ENCODE assay signal across 8 cellular contexts in genomic region chr19:12140545-12141404, GRCh38. TPM values are rescaled to one million over a fixed set of nuclear protein-coding genes. Genes with fewer than 3 reads are reported as not detected.
DNase-seq lines count a peak whose midpoint lies in the region; ATAC-seq and TF ChIP-seq lines count a peak whose summit lies in the region.

No MANE protein-coding gene starts in this region.

- H3K27me3 Mint-ChIP-seq in activated CD8-positive, alpha-beta memory T cell treated with anti-CD3 and anti-CD28 coated beads, Interleukin-2, amount 10 ng/mL, durations not matched to agents 7 days and 5 days, result no peaks in the 10 kb centered on the region
- H3K27me3 Mint-ChIP-seq in mesothelial cell of epicardium (ENCODE audit: low read depth), result no peaks in the 10 kb centered on the region

- peak overlapping the region; percentile 91 for H3K4me3 Mint-ChIP-seq in activated CD8-positive, alpha-beta memory T cell treated with anti-CD3 and anti-CD28 coated beads, Interleukin-2, amount 10 ng/mL, durations not matched to agents 7 days and 5 days
- peak overlapping the region; percentile 98 for H3K4me3 Mint-ChIP-seq in mesothelial cell of epicardium

- H3K9me3 Mint-ChIP-seq in activated CD8-positive, alpha-beta memory T cell treated with anti-CD3 and anti-CD28 coated beads, Interleukin-2, amount 10 ng/mL, durations not matched to agents 7 days and 5 days (ENCODE audit: low read depth), result peaks cover 8% of the 10 kb centered on the region
- H3K9me3 Mint-ChIP-seq in mesothelial cell of epicardium, result peaks cover 16% of the 10 kb centered on the region

- H3K27me3 ChIP-seq in endocrine pancreas (ENCODE audit: control insufficient read depth, insufficient read depth, low read length), result no peaks in the 10 kb centered on the region

- H3K4me3 ChIP-seq in endocrine pancreas (ENCODE audit: control insufficient read depth, insufficient read depth, low read length), result peak overlapping the region; percentile 60

- peaks cover 34% of the 10 kb centered on the region for H3K36me3 Mint-ChIP-seq in activated CD8-positive, alpha-beta memory T cell treated with anti-CD3 and anti-CD28 coated beads, Interleukin-2, amount 10 ng/mL, durations not matched to agents 7 days and 5 days
- H3K36me3 Mint-ChIP-seq in mesothelial cell of epicardium, result peaks cover 40% of the 10 kb centered on the region

- peaks cover 28% of the 10 kb centered on the region for H3K4me1 Mint-ChIP-seq in activated CD8-positive, alpha-beta memory T cell treated with anti-CD3 and anti-CD28 coated beads, Interleukin-2, amount 10 ng/mL, durations not matched to agents 7 days and 5 days
- H3K4me1 Mint-ChIP-seq in mesothelial cell of epicardium, result peaks cover 24% of the 10 kb centered on the region

- H3K4me1 ChIP-seq in endocrine pancreas (ENCODE audit: control insufficient read depth, insufficient read depth, low read length), result no peaks in the 10 kb centered on the region

- H3K9me3 ChIP-seq in endocrine pancreas (ENCODE audit: control insufficient read depth, low read length), result no peaks in the 10 kb centered on the region

- ATAC-seq in GM18517 (IDR thresholded peaks at IDR 0.05; ENCODE audit: unreplicated experiment), result peak; percentile 53
- ATAC-seq in activated CD8-positive, alpha-beta memory T cell treated with anti-CD3 and anti-CD28 coated beads, Interleukin-2, amount 10 ng/mL, durations not matched to agents 7 days and 5 days, result peak; percentile 64

- peak; percentile 46 for DNase-seq in A172 (ENCODE audit: low spot score)
- peak; percentile 88 for DNase-seq in HT-29 (ENCODE audit: low spot score)
- DNase-seq in NOMO-1 (lab: John Stamatoyannopoulos, UW; ENCODE audit: unreplicated experiment in 2 of 2), result peak; percentile 74 to 85
- DNase-seq in activated CD8-positive, alpha-beta memory T cell treated with anti-CD3 and anti-CD28 coated beads, Interleukin-2, amount 10 ng/mL, durations not matched to agents 7 days and 5 days, result peak; percentile 89
- peak; percentile 63 to 84 for DNase-seq in mesothelial cell of epicardium (ENCODE audit: low spot score in 2 of 2, unreplicated experiment in 2 of 2)
- peak; percentile 65 for DNase-seq in stimulated activated CD8-positive, alpha-beta memory T cell treated with anti-CD3 and anti-CD28 coated beads, Interleukin-12 subunit alpha, Interleukin-12 subunit beta, amount 100 ng/mL, for 4 hours (ENCODE audit: low read depth)

- H3K9ac ChIP-seq in endocrine pancreas (ENCODE audit: control insufficient read depth, insufficient read depth, low read length), result no peak overlapping the region

- peak overlapping the region; percentile 84 for H3K27ac Mint-ChIP-seq in activated CD8-positive, alpha-beta memory T cell treated with anti-CD3 and anti-CD28 coated beads, Interleukin-2, amount 10 ng/mL, durations not matched to agents 7 days and 5 days
- peak overlapping the region; percentile 99 for H3K27ac Mint-ChIP-seq in mesothelial cell of epicardium

- TF ChIP-seq CTCF in mesothelial cell of epicardium (IDR thresholded peaks at IDR 0.05; ENCODE audit: unreplicated experiment), result peak; percentile 81

- CTCF ChIA-PET in activated CD8-positive, alpha-beta memory T cell treated with anti-CD3 and anti-CD28 coated beads, Interleukin-2, amount 10 ng/mL, durations not matched to agents 7 days and 5 days (lab: Charles Lee), result interaction anchor here (0.5 to 4.4 kb wide), 31 partner anchors 9 to 400 kb away, joined by 3 to 48 read pairs (median 4); partner anchors contain the start of genes ZNF433, ZNF440, ZNF491 and ZNF625

- peaks cover 5% of the 10 kb centered on the region for H3K36me3 ChIP-seq in endocrine pancreas (ENCODE audit: control insufficient read depth, insufficient read depth, low read length)

RNA-seq across cellular contexts. Expression of gene ZNF20, which starts 0.6 kb away (rescaled TPM):
- total RNA-seq in A172 (2014; rRNA removed; shearing (Covaris generic)), result 7.8 and 11.4 TPM in 2 replicates
- 1.1 TPM in 2 replicates for total RNA-seq in HT-29 (2014; rRNA removed; shearing (Covaris generic))
- total RNA-seq in activated CD8-positive, alpha-beta memory T cell treated with anti-CD3 and anti-CD28 coated beads, Interleukin-2, amount 10 ng/mL, durations not matched to agents 7 days and 5 days, result 1 to 10 TPM; 3.7 to 5.2 TPM
- total RNA-seq in mesothelial cell of epicardium, result 8.7 to 11.1 TPM (median 10.6 TPM) in 3 replicates

RNA-seq across cellular contexts. Expression of gene ZNF625, which starts 15.8 kb away (rescaled TPM):
- total RNA-seq in A172 (2014; rRNA removed; shearing (Covaris generic)), result 7.7 and 14.5 TPM in 2 replicates
- total RNA-seq in HT-29 (2014; rRNA removed; shearing (Covaris generic)), result not detected in 2 replicates
- total RNA-seq in activated CD8-positive, alpha-beta memory T cell treated with anti-CD3 and anti-CD28 coated beads, Interleukin-2, amount 10 ng/mL, durations not matched to agents 7 days and 5 days, result 1 to 10 TPM; 3.9 to 4.3 TPM
- 22.9 to 24.4 TPM (median 23.5 TPM) in 3 replicates for total RNA-seq in mesothelial cell of epicardium

RNA-seq across cellular contexts. Expression of gene ZNF136, which starts 22.1 kb away (rescaled TPM):
- total RNA-seq in A172 (2014; rRNA removed; shearing (Covaris generic)), result 8.8 and 16.1 TPM in 2 replicates
- 0.39 and 0.61 TPM in 2 replicates for total RNA-seq in HT-29 (2014; rRNA removed; shearing (Covaris generic))
- total RNA-seq in activated CD8-positive, alpha-beta memory T cell treated with anti-CD3 and anti-CD28 coated beads, Interleukin-2, amount 10 ng/mL, durations not matched to agents 7 days and 5 days, result 10 to 100 TPM; 11.3 to 12.9 TPM
- total RNA-seq in mesothelial cell of epicardium, result 16.5 to 18.7 TPM (median 17.9 TPM) in 3 replicates

Comparison
In these comparisons a context has a peak if more than half of its experiments do, and no peak if none do; other contexts are left out.
1. Peak in every context shown above with its lines: DNase-seq, ATAC-seq and H3K4me3 ChIP-seq.